8 cellular contexts compared by ENCODE assay signal in genomic region chr3:119463171-119464169, GRCh38. TPM values are rescaled to one million over a fixed set of nuclear protein-coding genes. Genes with fewer than 3 reads are reported as not detected.
DNase-seq lines count a peak whose midpoint lies in the region; ATAC-seq and TF ChIP-seq lines count a peak whose summit lies in the region.

TMEM39A (minus strand) TSS chr3:119463615; CDS start chr3:119462074, 1,541 bp downstream.

- no peaks in the 10 kb centered on the region for H3K9me2 ChIP-seq in Karpas-422 (replicated peaks; ENCODE audit: insufficient read depth, low read length)

- whole genome bisulfite sequencing in esophagus muscularis mucosa: 14% methylated on average over 18 of the region's 51 CpGs

- DNase-seq in DMS79 treated with DMSO at 0.1 percent for 48 hours (lab: John Stamatoyannopoulos, UW) (peak; percentile 97), Karpas-422 (peak; percentile 99), RKO (ENCODE audit: low spot score) (peak; percentile 98), activated T-helper 1 cell treated with Interleukin-2 at 50 U/mL for 16 hours (ENCODE audit: low read depth) (peak; percentile 97), esophagus muscularis mucosa (ENCODE audit: extremely low spot score) (peak; percentile 100)
- peak; percentile 96 to 98 for DNase-seq in stimulated activated CD8-positive, alpha-beta memory T cell treated with anti-CD3 and anti-CD28 coated beads, Interleukin-7, amount 100 ng/mL, for 4 hours (ENCODE audit: low read depth in 2 of 2)

- peak within 1 kb of the TSS; percentile 88 for H2AFZ ChIP-seq in Karpas-422 (ENCODE audit: low read length)

- peak within 1 kb of the TSS; percentile 68 for H3K27ac ChIP-seq in Karpas-422 (ENCODE audit: low read length)
- H3K27ac ChIP-seq in esophagus muscularis mucosa (replicated peaks in 1 of 4): peak within 1 kb of the TSS; percentile 80 to 87 (median 84)
- H3K27ac ChIP-seq in muscle layer of duodenum (ENCODE audit: low read length): peak within 1 kb of the TSS; percentile 93

- peaks cover 31% of the 10 kb centered on the region for H3K36me3 ChIP-seq in Karpas-422 (ENCODE audit: insufficient read depth, low read length)
- peaks cover 5 to 35% (median 20%) of the 10 kb centered on the region in 4 donors for H3K36me3 ChIP-seq in esophagus muscularis mucosa
- H3K36me3 ChIP-seq in muscle layer of duodenum (ENCODE audit: control insufficient read depth in 1 of 2, insufficient read depth in 2 of 2, low read length in 2 of 2): peaks cover 17 to 33% of the 10 kb centered on the region in 2 donors

- H3K9ac ChIP-seq in Karpas-422 (ENCODE audit: low read length): peak within 1 kb of the TSS; percentile 92

- peaks cover 45% of the 10 kb centered on the region for H3K79me2 ChIP-seq in Karpas-422 (ENCODE audit: low read length)

- ATAC-seq in GM21825 (IDR thresholded peaks at IDR 0.05; ENCODE audit: unreplicated experiment): peak; percentile 90

- H3K9me3 ChIP-seq in Karpas-422 (ENCODE audit: low read length) (no peaks in the 10 kb centered on the region), esophagus muscularis mucosa (no peaks in the 10 kb centered on the region), muscle layer of duodenum (ENCODE audit: control insufficient read depth in 1 of 2, low read length in 2 of 2) (no peaks in the 10 kb centered on the region)

- H3K4me2 ChIP-seq in Karpas-422 (ENCODE audit: low read depth, low read length, poor library complexity, severe bottlenecking): peak within 1 kb of the TSS; percentile 84

- TF ChIP-seq CTCF in esophagus muscularis mucosa (IDR thresholded peaks at IDR 0.05): peak in 2 of 3 experiments; percentile 20 to 25

- H3K4me1 ChIP-seq in Karpas-422 (ENCODE audit: low read length): peaks cover 35% of the 10 kb centered on the region
- peaks cover 25 to 50% (median 40%) of the 10 kb centered on the region in 4 donors for H3K4me1 ChIP-seq in esophagus muscularis mucosa
- H3K4me1 ChIP-seq in muscle layer of duodenum (ENCODE audit: control insufficient read depth in 1 of 2, insufficient read depth in 2 of 2, low read length in 2 of 2): peaks cover 11 to 32% of the 10 kb centered on the region in 2 donors

- H3K27me3 ChIP-seq in Karpas-422 (ENCODE audit: low read length): no peaks in the 10 kb centered on the region
- no peaks in the 10 kb centered on the region for H3K27me3 ChIP-seq in esophagus muscularis mucosa
- H3K27me3 ChIP-seq in muscle layer of duodenum (ENCODE audit: low read depth, low read length): no peaks in the 10 kb centered on the region

- intact Hi-C loops in esophagus muscularis mucosa (cut with DNase I): loop anchor here (5.0 to 10.0 kb wide), 2 partner anchors 169 to 219 kb away; partner anchors contain the start of gene ARHGAP31

- peak; percentile 77 for TF ChIP-seq POLR2A in esophagus muscularis mucosa (IDR thresholded peaks at IDR 0.05; ENCODE audit: low read depth)

- TF ChIP-seq EP300 in esophagus muscularis mucosa (IDR thresholded peaks at IDR 0.05): no peak

- H4K20me1 ChIP-seq in Karpas-422 (ENCODE audit: insufficient read depth, low read depth, low read length): no peaks in the 10 kb centered on the region

- H3K4me3 ChIP-seq in Karpas-422 (ENCODE audit: low read length): peak within 1 kb of the TSS; percentile 98
- peak within 1 kb of the TSS; percentile 69 to 98 (median 80) for H3K4me3 ChIP-seq in esophagus muscularis mucosa
- H3K4me3 ChIP-seq in muscle layer of duodenum (ENCODE audit: low read depth in 1 of 2, low read length in 2 of 2): peak within 1 kb of the TSS; percentile 92 to 99

RNA-seq across cellular contexts. Expression of gene TMEM39A, which starts in this region (rescaled TPM):
- 28.4 and 37.4 TPM in 2 replicates for total RNA-seq in Karpas-422 (2014; rRNA removed; shearing (Covaris generic); ENCODE audit: low replicate concordance)
- 10 to 100 TPM in 3 of 4 donors, 1 to 10 TPM in 1; 10.0 to 34.3 (median 25.9) TPM for total RNA-seq in esophagus muscularis mucosa

Comparison
In these comparisons a context has a peak if more than half of its experiments do, and no peak if none do; other contexts are left out.
1. Peak in every context shown above with its lines: DNase-seq, ATAC-seq, H3K4me3 ChIP-seq and H3K27ac ChIP-seq.